ENCODE assay signal across 15 cellular contexts in the genomic region with DNA sequence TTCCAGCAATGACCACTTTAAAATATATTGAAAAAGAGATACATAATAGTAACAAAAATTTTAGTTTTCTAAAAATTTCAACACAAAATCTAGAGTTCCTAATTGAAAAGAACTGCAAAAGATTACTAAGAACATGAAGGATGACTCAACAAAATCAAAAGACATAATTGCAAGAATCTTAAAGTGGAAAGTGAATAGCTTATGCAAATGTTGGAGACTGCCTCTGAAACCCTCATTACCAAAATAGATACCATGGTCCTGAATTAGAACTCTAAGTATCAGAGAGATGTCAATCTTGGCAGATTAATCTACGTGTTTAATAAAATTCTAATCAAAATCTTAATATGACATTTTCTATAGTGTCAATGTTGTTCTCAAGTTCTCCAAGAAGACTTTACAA.
DNase-seq lines count a peak whose midpoint lies in the region; ATAC-seq and TF ChIP-seq lines count a peak whose summit lies in the region.
"Had no signal": no experiment of that assay in that cellular context is flagged by ENCODE, and none has a peak within 500 bp of the region (broad histone marks: within the 10 kb centered on the region; RNA-seq: fewer than 3 reads in every experiment).

No MANE protein-coding gene starts in this region.

- TF ChIP-seq CTCF in GM13977 (IDR thresholded peaks at IDR 0.05; ENCODE audit: extremely low read depth, insufficient read depth, missing control alignments), result no peak

- peak; percentile 31 for DNase-seq in GM13977 (ENCODE audit: low spot score)
- no peak for DNase-seq in NCI-H526 treated with DMSO at 0.1 percent for 48 hours (lab: John Stamatoyannopoulos, UW)
- no peak for DNase-seq in NCI-H1417 (lab: John Stamatoyannopoulos, UW)
- no peak for DNase-seq in activated effector memory CD4-positive, alpha-beta T cell treated with anti-CD3 and anti-CD28 coated beads, Interleukin-2, amount 50 U/mL, for 16 hours
- no peak for DNase-seq in DMS79 treated with DMSO at 0.1 percent for 48 hours (lab: John Stamatoyannopoulos, UW)
- DNase-seq: activated B cell treated with CpG ODN at 0.5 μM for 24 hours; activated CD8-positive, alpha-beta memory T cell treated with anti-CD3 and anti-CD28 coated beads, Interleukin-2, amount 50 U/mL, for 4 hours; glutamatergic neuron; NCI-H2171 treated with DMSO at 0.1 percent for 48 hours; posterior cingulate gyrus; stimulated activated CD8-positive, alpha-beta memory T cell treated with anti-CD3 and anti-CD28 coated beads, Interleukin-4, amount 100 ng/mL, for 48 hours; SW 1271 had no signal

- ATAC-seq in GM19397 (IDR thresholded peaks at IDR 0.05; ENCODE audit: unreplicated experiment) (peak; percentile 59), HG02759 (IDR thresholded peaks at IDR 0.05; ENCODE audit: unreplicated experiment) (peak; percentile 75), HG03442 (IDR thresholded peaks at IDR 0.05; ENCODE audit: unreplicated experiment) (peak; percentile 96)

- in situ Hi-C loops in GM13977 (cut with MboI; ENCODE audit: low pct_unique_long_range_greater_than_20kb, low sequenced_read_pairs, unreplicated experiment), result no loop called here
